In genomic region chr12:21697829-21698630, GRCh38 we compare ENCODE assay signal across 9 cellular contexts. TPM values are rescaled to one million over a fixed set of nuclear protein-coding genes. Genes with fewer than 3 reads are reported as not detected.
DNase-seq lines count a peak whose midpoint lies in the region; ATAC-seq and TF ChIP-seq lines count a peak whose summit lies in the region.
"Had no signal": no experiment of that assay in that cellular context is flagged by ENCODE, and none has a peak within 500 bp of the region (broad histone marks: within the 10 kb centered on the region; RNA-seq: fewer than 3 reads in every experiment).

No MANE protein-coding gene starts in this region.

- CTCF ChIA-PET in CD4-positive, alpha-beta T cell (lab: Charles Lee), result interaction anchor here (0.6 to 2.3 kb wide), 12 partner anchors 9 to 958 kb away, joined by 3 to 9 read pairs (median 4); partner anchors contain the start of gene LDHB

- TF ChIP-seq POLR2A in tibial nerve (IDR thresholded peaks at IDR 0.05), result no peak

- DNase-seq in CD4-positive, alpha-beta T cell, result no peak
- DNase-seq in HS-5 (ENCODE audit: low read depth) (peak; percentile 32), immature natural killer cell (peak in 2 of 3 donors; percentile 5 to 15), tibial nerve (ENCODE audit: low spot score in 2 of 2) (peak in 1 of 2 donors; percentile 42)
- no peak for DNase-seq in stimulated activated naive CD4-positive, alpha-beta T cell treated with Interleukin-2 at 50 U/mL for 16 hours (lab: John Stamatoyannopoulos, UW)
- DNase-seq: naive B cell had no signal

- intact Hi-C loops in CD4-positive, alpha-beta T cell (cut with DNase I, micrococcal nuclease), result loop anchor here (1.0 to 10.0 kb wide), 7 partner anchors 320 to 764 kb away; partner anchors contain the start of gene ST8SIA1 (in 1 of the 2)

- no peaks in the 10 kb centered on the region for H3K9me3 Mint-ChIP-seq in CD4-positive, alpha-beta T cell
- no peaks in the 10 kb centered on the region for H3K9me3 Mint-ChIP-seq in immature natural killer cell
- H3K9me3 Mint-ChIP-seq: naive B cell had no signal

- no peak for ATAC-seq in CD4-positive, alpha-beta T cell (ENCODE audit: poor library complexity)
- no peak for ATAC-seq in HG03280 (IDR thresholded peaks at IDR 0.05; ENCODE audit: unreplicated experiment)
- ATAC-seq in HG03439 (IDR thresholded peaks at IDR 0.05; ENCODE audit: unreplicated experiment), result no peak

- no peaks in the 10 kb centered on the region for H3K36me3 Mint-ChIP-seq in CD4-positive, alpha-beta T cell (ENCODE audit: low read depth)
- H3K36me3 Mint-ChIP-seq in immature natural killer cell, result no peaks in the 10 kb centered on the region
- H3K36me3 Mint-ChIP-seq: naive B cell had no signal

- POLR2A ChIA-PET in CD4-positive, alpha-beta T cell (lab: Charles Lee), result interaction anchor here (0.6 to 1.5 kb wide), 8 partner anchors 18 to 970 kb away, joined by 3 to 6 read pairs (median 4); partner anchors contain the start of gene LDHB

- TF ChIP-seq EP300 in tibial nerve (IDR thresholded peaks at IDR 0.05), result no peak

- H3K9me3 ChIP-seq in CD4-positive, alpha-beta T cell (ENCODE audit: control insufficient read depth, low read length), result no peaks in the 10 kb centered on the region
- no peaks in the 10 kb centered on the region for H3K9me3 ChIP-seq in tibial nerve

- peak; percentile 80 for TF ChIP-seq CTCF in CD4-positive, alpha-beta T cell (IDR thresholded peaks at IDR 0.05)
- TF ChIP-seq CTCF in VCaP (conservative IDR thresholded peaks at IDR 0.05) (peak; percentile 81), tibial nerve (IDR thresholded peaks at IDR 0.05) (peak; percentile 33 to 65 (median 56))

- no peak overlapping the region for H3K4me3 ChIP-seq in tibial nerve

- WGBS in tibial nerve, 2 donors, result 12 to 13% methylated on average over 9 of the region's 9 CpGs

- no peaks in the 10 kb centered on the region for H3K27me3 ChIP-seq in CD4-positive, alpha-beta T cell (ENCODE audit: control insufficient read depth, insufficient read depth, low read length)
- H3K27me3 ChIP-seq in tibial nerve, result no peaks in the 10 kb centered on the region

- H3K4me1 ChIP-seq in tibial nerve, result peaks cover 0 to 6% (median 2%) of the 10 kb centered on the region in 4 donors

- peaks cover 5% of the 10 kb centered on the region for H3K27me3 Mint-ChIP-seq in CD4-positive, alpha-beta T cell
- peaks cover 0 to 5% (median 1%) of the 10 kb centered on the region in 3 donors for H3K27me3 Mint-ChIP-seq in immature natural killer cell (ENCODE audit: low read depth in 3 of 3)

- H3K36me3 ChIP-seq in tibial nerve, result no peaks in the 10 kb centered on the region

- H3K4me1 Mint-ChIP-seq in CD4-positive, alpha-beta T cell (ENCODE audit: low read depth), result peaks cover 27% of the 10 kb centered on the region
- no peaks in the 10 kb centered on the region for H3K4me1 Mint-ChIP-seq in immature natural killer cell
- H3K4me1 Mint-ChIP-seq: naive B cell had no signal

- no peak overlapping the region for H3K27ac Mint-ChIP-seq in CD4-positive, alpha-beta T cell
- no peak overlapping the region for H3K27ac Mint-ChIP-seq in immature natural killer cell
- H3K27ac Mint-ChIP-seq: naive B cell had no signal

- H3K4me3 Mint-ChIP-seq in CD4-positive, alpha-beta T cell, result peak overlapping the region; percentile 27
- H3K4me3 Mint-ChIP-seq in immature natural killer cell, result no peak overlapping the region
- H3K4me3 Mint-ChIP-seq: naive B cell had no signal

- no peak overlapping the region for H3K27ac ChIP-seq in CD4-positive, alpha-beta T cell (ENCODE audit: low read depth, low read length)
- H3K27ac ChIP-seq in VCaP (no peak overlapping the region), tibial nerve (no peak overlapping the region)

RNA-seq across cellular contexts. Expression of gene LDHB, which starts 40.4 kb away (rescaled TPM):
- total RNA-seq in CD4-positive, alpha-beta T cell, result 100 to 1,000 TPM; 559 to 605 TPM
- 100 to 1,000 TPM; 224 to 398 (median 315) TPM for polyA plus RNA-seq in immature natural killer cell
- 100 to 1,000 TPM; 214 to 283 (median 247) TPM for total RNA-seq in tibial nerve

Comparison
In these comparisons a context has a peak if more than half of its experiments do, and no peak if none do; other contexts are left out.
1. DNase-seq: peak in HS-5 (single experiment) and immature natural killer cell (2 of 3); none in CD4-positive, alpha-beta T cell (0 of 10) and stimulated activated naive CD4-positive, alpha-beta T cell treated with Interleukin-2 at 50 U/mL for 16 hours (single experiment).
2. Peak in every context shown above with its lines, with median percentiles within 50 percentile points of each other: CTCF ChIP-seq.